ENCODE assay signal across 1 cellular context in the genomic region with DNA sequence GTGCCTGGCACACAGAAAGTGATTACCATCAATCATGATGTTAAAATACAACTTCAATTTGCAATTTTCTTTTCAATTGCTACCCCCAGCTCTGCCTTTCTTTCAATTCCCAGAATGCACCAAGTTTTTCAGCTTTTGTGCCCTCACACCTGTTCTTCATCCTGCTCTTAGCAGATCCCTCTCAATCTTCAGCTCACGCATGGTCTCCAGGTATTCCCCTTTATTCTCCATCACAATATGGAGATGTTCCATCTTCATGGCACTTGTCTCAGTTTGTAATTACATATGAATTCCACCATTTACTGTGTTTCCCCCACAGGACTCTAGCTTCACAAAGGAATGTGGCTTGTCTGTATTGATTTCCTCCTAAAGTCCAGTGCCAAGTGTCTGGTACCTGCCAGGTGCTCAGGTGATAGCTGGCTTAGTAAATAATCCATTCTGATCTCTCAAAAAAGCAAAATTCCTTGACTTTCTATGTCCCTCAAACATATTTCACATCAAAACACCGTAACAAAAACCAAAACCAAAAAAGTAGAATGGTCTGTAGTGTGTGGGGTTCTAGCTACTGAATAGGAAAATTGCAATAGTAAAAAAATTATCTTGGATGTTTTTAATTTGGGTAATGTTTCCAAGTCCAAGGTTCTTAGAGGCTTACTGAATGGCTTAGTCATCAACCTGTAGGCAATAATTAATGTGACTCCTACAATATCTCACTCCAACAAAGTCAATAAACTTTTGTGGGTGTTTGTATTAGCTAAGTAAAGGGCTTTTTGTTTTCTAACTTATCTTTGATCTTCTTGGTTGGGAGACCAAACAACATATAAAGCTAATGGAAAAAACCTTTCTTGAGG.
TF ChIP-seq lines count a peak whose summit lies in the region.

No MANE protein-coding gene starts in this region.

TF ChIP-seq in HEK293, 187 proteins besides CTCF, POLR2A, EP300 and RAD21 (continued from another document and continues in another):
- TF ChIP-seq, protein P1, sequence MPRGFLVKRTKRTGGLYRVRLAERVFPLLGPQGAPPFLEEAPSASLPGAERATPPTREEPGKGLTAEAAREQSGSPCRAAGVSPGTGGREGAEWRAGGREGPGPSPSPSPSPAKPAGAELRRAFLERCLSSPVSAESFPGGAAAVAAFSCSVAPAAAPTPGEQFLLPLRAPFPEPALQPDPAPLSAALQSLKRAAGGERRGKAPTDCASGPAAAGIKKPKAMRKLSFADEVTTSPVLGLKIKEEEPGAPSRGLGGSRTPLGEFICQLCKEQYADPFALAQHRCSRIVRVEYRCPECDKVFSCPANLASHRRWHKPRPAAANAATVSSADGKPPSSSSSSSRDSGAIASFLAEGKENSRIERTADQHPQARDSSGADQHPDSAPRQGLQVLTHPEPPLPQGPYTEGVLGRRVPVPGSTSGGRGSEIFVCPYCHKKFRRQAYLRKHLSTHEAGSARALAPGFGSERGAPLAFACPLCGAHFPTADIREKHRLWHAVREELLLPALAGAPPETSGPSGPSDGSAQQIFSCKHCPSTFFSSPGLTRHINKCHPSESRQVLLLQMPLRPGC (tag by site-specific recombination; IDR thresholded peaks at IDR 0.05), result no peak
- TF ChIP-seq ZIC2 (tag by site-specific recombination; IDR thresholded peaks at IDR 0.05) (no peak), ZNF621 (tag by site-specific recombination; IDR thresholded peaks at IDR 0.05) (no peak), ZNF221 (tag by site-specific recombination; IDR thresholded peaks at IDR 0.05; ENCODE audit: borderline replicate concordance) (no peak), ZNF48 (tag by site-specific recombination; IDR thresholded peaks at IDR 0.05) (no peak), ZNF391 (tag by site-specific recombination; IDR thresholded peaks at IDR 0.05; ENCODE audit: borderline replicate concordance, low read depth) (no peak), ZNF223 (tag by site-specific recombination; IDR thresholded peaks at IDR 0.05) (no peak), ZNF140 (tag by site-specific recombination; IDR thresholded peaks at IDR 0.05) (no peak), IKZF3 (tag by site-specific recombination; IDR thresholded peaks at IDR 0.05) (no peak), ZNF169 (tag by site-specific recombination; IDR thresholded peaks at IDR 0.05) (no peak), ZFP41 (tag by site-specific recombination; IDR thresholded peaks at IDR 0.05; ENCODE audit: borderline replicate concordance) (no peak), MEIS1 (CRISPR knock-in tag; IDR thresholded peaks at IDR 0.05; ENCODE audit: borderline replicate concordance) (no peak), ZNF785 (tag by site-specific recombination; IDR thresholded peaks at IDR 0.05) (no peak), SCRT1 (tag by site-specific recombination; IDR thresholded peaks at IDR 0.05; ENCODE audit: borderline replicate concordance) (peak; percentile 57; the same call in 1 of the 2 replicates), ZNF311 (tag by site-specific recombination; IDR thresholded peaks at IDR 0.05; ENCODE audit: borderline replicate concordance) (no peak), ZNF792 (tag by site-specific recombination; IDR thresholded peaks at IDR 0.05) (no peak), GLIS1 (tag by site-specific recombination; IDR thresholded peaks at IDR 0.05) (no peak), SP3 (tag by site-specific recombination; IDR thresholded peaks at IDR 0.05) (no peak), TRIM28 (IDR thresholded peaks at IDR 0.05; ENCODE audit: borderline replicate concordance, low read length) (no peak), ZNF155 (tag by site-specific recombination; IDR thresholded peaks at IDR 0.05) (no peak), BCL11B (tag by site-specific recombination; IDR thresholded peaks at IDR 0.05; ENCODE audit: low read depth) (no peak), ZNF354C (tag by site-specific recombination; IDR thresholded peaks at IDR 0.05; ENCODE audit: borderline replicate concordance, low read depth) (no peak), ZNF571 (tag by site-specific recombination; IDR thresholded peaks at IDR 0.05) (no peak), ZNF292 (tag by site-specific recombination; IDR thresholded peaks at IDR 0.05; ENCODE audit: borderline replicate concordance, low read depth) (no peak), EGR2 (tag by site-specific recombination; IDR thresholded peaks at IDR 0.05; ENCODE audit: low read depth) (0 out of 2 replicates have a peak, but pooled peaks have one; percentile 19), ZNF138 (tag by site-specific recombination; IDR thresholded peaks at IDR 0.05; ENCODE audit: borderline replicate concordance) (no peak), ZNF157 (tag by site-specific recombination; IDR thresholded peaks at IDR 0.05) (no peak), ZSCAN16 (tag by site-specific recombination; IDR thresholded peaks at IDR 0.05) (no peak), ZNF112 (tag by site-specific recombination; IDR thresholded peaks at IDR 0.05) (no peak), ZFP37 (tag by site-specific recombination; IDR thresholded peaks at IDR 0.05) (no peak), GFI1B (tag by site-specific recombination; IDR thresholded peaks at IDR 0.05) (no peak), ZNF184 (tag by site-specific recombination; IDR thresholded peaks at IDR 0.05) (no peak), HOXD13 (CRISPR knock-in tag; IDR thresholded peaks at IDR 0.05; ENCODE audit: borderline replicate concordance) (no peak), ZNF37A (tag by site-specific recombination; IDR thresholded peaks at IDR 0.05) (no peak), ZNF677 (tag by site-specific recombination; IDR thresholded peaks at IDR 0.05) (no peak), ZNF626 (tag by site-specific recombination; IDR thresholded peaks at IDR 0.05) (no peak)
- TF ChIP-seq, protein P2, sequence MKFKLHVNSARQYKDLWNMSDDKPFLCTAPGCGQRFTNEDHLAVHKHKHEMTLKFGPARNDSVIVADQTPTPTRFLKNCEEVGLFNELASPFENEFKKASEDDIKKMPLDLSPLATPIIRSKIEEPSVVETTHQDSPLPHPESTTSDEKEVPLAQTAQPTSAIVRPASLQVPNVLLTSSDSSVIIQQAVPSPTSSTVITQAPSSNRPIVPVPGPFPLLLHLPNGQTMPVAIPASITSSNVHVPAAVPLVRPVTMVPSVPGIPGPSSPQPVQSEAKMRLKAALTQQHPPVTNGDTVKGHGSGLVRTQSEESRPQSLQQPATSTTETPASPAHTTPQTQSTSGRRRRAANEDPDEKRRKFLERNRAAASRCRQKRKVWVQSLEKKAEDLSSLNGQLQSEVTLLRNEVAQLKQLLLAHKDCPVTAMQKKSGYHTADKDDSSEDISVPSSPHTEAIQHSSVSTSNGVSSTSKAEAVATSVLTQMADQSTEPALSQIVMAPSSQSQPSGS (tag by site-specific recombination; IDR thresholded peaks at IDR 0.05; ENCODE audit: low read depth), result no peak
- TF ChIP-seq, protein P3, sequence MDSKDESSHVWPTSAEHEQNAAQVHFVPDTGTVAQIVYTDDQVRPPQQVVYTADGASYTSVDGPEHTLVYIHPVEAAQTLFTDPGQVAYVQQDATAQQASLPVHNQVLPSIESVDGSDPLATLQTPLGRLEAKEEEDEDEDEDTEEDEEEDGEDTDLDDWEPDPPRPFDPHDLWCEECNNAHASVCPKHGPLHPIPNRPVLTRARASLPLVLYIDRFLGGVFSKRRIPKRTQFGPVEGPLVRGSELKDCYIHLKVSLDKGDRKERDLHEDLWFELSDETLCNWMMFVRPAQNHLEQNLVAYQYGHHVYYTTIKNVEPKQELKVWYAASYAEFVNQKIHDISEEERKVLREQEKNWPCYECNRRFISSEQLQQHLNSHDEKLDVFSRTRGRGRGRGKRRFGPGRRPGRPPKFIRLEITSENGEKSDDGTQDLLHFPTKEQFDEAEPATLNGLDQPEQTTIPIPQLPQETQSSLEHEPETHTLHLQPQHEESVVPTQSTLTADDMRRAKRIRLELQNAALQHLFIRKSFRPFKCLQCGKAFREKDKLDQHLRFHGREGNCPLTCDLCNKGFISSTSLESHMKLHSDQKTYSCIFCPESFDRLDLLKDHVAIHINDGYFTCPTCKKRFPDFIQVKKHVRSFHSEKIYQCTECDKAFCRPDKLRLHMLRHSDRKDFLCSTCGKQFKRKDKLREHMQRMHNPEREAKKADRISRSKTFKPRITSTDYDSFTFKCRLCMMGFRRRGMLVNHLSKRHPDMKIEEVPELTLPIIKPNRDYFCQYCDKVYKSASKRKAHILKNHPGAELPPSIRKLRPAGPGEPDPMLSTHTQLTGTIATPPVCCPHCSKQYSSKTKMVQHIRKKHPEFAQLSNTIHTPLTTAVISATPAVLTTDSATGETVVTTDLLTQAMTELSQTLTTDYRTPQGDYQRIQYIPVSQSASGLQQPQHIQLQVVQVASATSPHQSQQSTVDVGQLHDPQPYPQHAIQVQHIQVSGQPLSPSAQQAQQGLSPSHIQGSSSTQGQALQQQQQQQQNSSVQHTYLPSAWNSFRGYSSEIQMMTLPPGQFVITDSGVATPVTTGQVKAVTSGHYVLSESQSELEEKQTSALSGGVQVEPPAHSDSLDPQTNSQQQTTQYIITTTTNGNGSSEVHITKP (tag by site-specific recombination; IDR thresholded peaks at IDR 0.05), result no peak
- TF ChIP-seq, protein P4, sequence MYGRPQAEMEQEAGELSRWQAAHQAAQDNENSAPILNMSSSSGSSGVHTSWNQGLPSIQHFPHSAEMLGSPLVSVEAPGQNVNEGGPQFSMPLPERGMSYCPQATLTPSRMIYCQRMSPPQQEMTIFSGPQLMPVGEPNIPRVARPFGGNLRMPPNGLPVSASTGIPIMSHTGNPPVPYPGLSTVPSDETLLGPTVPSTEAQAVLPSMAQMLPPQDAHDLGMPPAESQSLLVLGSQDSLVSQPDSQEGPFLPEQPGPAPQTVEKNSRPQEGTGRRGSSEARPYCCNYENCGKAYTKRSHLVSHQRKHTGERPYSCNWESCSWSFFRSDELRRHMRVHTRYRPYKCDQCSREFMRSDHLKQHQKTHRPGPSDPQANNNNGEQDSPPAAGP (tag by site-specific recombination; IDR thresholded peaks at IDR 0.05), result no peak
- TF ChIP-seq, protein P5, sequence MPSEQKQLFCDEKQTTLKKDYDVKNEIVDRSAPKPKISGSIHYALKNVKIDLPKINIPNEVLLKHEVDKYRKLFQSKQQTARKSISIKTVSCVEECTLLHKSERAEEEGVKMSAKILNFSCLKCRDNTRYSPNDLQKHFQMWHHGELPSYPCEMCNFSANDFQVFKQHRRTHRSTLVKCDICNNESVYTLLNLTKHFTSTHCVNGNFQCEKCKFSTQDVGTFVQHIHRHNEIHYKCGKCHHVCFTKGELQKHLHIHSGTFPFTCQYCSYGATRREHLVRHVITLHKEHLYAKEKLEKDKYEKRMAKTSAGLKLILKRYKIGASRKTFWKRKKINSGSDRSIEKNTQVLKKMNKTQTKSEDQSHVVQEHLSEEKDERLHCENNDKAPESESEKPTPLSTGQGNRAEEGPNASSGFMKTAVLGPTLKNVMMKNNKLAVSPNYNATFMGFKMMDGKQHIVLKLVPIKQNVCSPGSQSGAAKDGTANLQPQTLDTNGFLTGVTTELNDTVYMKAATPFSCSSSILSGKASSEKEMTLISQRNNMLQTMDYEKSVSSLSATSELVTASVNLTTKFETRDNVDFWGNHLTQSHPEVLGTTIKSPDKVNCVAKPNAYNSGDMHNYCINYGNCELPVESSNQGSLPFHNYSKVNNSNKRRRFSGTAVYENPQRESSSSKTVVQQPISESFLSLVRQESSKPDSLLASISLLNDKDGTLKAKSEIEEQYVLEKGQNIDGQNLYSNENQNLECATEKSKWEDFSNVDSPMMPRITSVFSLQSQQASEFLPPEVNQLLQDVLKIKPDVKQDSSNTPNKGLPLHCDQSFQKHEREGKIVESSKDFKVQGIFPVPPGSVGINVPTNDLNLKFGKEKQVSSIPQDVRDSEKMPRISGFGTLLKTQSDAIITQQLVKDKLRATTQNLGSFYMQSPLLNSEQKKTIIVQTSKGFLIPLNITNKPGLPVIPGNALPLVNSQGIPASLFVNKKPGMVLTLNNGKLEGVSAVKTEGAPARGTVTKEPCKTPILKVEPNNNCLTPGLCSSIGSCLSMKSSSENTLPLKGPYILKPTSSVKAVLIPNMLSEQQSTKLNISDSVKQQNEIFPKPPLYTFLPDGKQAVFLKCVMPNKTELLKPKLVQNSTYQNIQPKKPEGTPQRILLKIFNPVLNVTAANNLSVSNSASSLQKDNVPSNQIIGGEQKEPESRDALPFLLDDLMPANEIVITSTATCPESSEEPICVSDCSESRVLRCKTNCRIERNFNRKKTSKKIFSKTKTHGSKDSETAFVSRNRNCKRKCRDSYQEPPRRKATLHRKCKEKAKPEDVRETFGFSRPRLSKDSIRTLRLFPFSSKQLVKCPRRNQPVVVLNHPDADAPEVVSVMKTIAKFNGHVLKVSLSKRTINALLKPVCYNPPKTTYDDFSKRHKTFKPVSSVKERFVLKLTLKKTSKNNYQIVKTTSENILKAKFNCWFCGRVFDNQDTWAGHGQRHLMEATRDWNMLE (tag by site-specific recombination; conservative IDR thresholded peaks at IDR 0.05; ENCODE audit: low read depth), result no peak
- TF ChIP-seq, protein P6, sequence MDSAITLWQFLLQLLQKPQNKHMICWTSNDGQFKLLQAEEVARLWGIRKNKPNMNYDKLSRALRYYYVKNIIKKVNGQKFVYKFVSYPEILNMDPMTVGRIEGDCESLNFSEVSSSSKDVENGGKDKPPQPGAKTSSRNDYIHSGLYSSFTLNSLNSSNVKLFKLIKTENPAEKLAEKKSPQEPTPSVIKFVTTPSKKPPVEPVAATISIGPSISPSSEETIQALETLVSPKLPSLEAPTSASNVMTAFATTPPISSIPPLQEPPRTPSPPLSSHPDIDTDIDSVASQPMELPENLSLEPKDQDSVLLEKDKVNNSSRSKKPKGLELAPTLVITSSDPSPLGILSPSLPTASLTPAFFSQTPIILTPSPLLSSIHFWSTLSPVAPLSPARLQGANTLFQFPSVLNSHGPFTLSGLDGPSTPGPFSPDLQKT (IDR thresholded peaks at IDR 0.05; ENCODE audit: borderline replicate concordance, low read depth, low read length), result no peak
- TF ChIP-seq, protein P7, sequence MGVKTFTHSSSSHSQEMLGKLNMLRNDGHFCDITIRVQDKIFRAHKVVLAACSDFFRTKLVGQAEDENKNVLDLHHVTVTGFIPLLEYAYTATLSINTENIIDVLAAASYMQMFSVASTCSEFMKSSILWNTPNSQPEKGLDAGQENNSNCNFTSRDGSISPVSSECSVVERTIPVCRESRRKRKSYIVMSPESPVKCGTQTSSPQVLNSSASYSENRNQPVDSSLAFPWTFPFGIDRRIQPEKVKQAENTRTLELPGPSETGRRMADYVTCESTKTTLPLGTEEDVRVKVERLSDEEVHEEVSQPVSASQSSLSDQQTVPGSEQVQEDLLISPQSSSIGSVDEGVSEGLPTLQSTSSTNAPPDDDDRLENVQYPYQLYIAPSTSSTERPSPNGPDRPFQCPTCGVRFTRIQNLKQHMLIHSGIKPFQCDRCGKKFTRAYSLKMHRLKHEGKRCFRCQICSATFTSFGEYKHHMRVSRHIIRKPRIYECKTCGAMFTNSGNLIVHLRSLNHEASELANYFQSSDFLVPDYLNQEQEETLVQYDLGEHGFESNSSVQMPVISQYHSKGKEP (tag by site-specific recombination; IDR thresholded peaks at IDR 0.05), result no peak
- TF ChIP-seq, protein P8, sequence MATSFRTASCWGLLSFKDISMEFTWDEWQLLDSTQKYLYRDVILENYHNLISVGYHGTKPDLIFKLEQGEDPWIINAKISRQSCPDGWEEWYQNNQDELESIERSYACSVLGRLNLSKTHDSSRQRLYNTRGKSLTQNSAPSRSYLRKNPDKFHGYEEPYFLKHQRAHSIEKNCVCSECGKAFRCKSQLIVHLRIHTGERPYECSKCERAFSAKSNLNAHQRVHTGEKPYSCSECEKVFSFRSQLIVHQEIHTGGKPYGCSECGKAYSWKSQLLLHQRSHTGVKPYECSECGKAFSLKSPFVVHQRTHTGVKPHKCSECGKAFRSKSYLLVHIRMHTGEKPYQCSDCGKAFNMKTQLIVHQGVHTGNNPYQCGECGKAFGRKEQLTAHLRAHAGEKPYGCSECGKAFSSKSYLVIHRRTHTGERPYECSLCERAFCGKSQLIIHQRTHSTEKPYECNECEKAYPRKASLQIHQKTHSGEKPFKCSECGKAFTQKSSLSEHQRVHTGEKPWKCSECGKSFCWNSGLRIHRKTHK (tag by site-specific recombination; IDR thresholded peaks at IDR 0.05), result no peak
